In genomic region chr11:73564903-73565302, GRCh38 we compare ENCODE assay signal across 25 cellular contexts.
"Had no signal": no experiment of that assay in that cellular context is flagged by ENCODE, and none has a peak within 500 bp of the region (broad histone marks: within the 10 kb centered on the region; RNA-seq: fewer than 3 reads in every experiment).

No MANE protein-coding gene starts in this region.

- H3K4me3 ChIP-seq: colonic mucosa, dorsolateral prefrontal cortex, smooth muscle cell, stomach, suprapubic skin, tibial nerve had no signal

- H3K27me3 ChIP-seq: colonic mucosa, dorsolateral prefrontal cortex, stomach, suprapubic skin, tibial nerve had no signal

- H3K9me3 ChIP-seq: colonic mucosa, stomach, suprapubic skin, tibial nerve had no signal

- ATAC-seq: effector memory CD8-positive, alpha-beta T cell; esophagus mucosa; left colon; sciatic nerve; stimulated activated memory B cell treated with anti-CD40 and anti-IgM and Interleukin-4, amounts not matched to agents 10 μg/mL and 1 μg/mL and 100 μg/mL, for 72 hours had no signal

- H3K27ac Mint-ChIP-seq: activated naive CD8-positive, alpha-beta T cell treated with anti-CD3 and anti-CD28 coated beads for 36 hours; effector memory CD8-positive, alpha-beta T cell; memory B cell; stimulated activated memory B cell treated with anti-CD40 and anti-IgM and Interleukin-4, amounts not matched to agents 10 μg/mL and 1 μg/mL and 100 μg/mL, for 72 hours had no signal

- H3K36me3 ChIP-seq: colonic mucosa, suprapubic skin had no signal

- H3K4me3 Mint-ChIP-seq: activated naive CD8-positive, alpha-beta T cell treated with anti-CD3 and anti-CD28 coated beads for 36 hours; central memory CD8-positive, alpha-beta T cell; effector memory CD8-positive, alpha-beta T cell; memory B cell; nephron progenitor cell; stimulated activated memory B cell treated with anti-CD40 and anti-IgM and Interleukin-4, amounts not matched to agents 10 μg/mL and 1 μg/mL and 100 μg/mL, for 72 hours had no signal

- H3K4me1 Mint-ChIP-seq: stimulated activated memory B cell treated with anti-CD40 and anti-IgM and Interleukin-4, amounts not matched to agents 10 μg/mL and 1 μg/mL and 100 μg/mL, for 72 hours had no signal

- DNase-seq: activated CD8-positive, alpha-beta memory T cell treated with anti-CD3 and anti-CD28 coated beads, Interleukin-2, amount 50 U/mL, for 48 hours; activated naive CD4-positive, alpha-beta T cell treated with Interleukin-2 at 50 U/mL for 16 hours; activated naive CD8-positive, alpha-beta T cell treated with anti-CD3 and anti-CD28 coated beads for 36 hours; activated T-cell treated with anti-CD3 and anti-CD28 coated beads, Interleukin-2, amount 50 U/mL, for 48 hours; colonic mucosa; dorsolateral prefrontal cortex; effector memory CD8-positive, alpha-beta T cell; foreskin melanocyte; left colon; nephron progenitor cell; nucleus accumbens; stimulated activated CD4-positive, alpha-beta T cell treated with anti-CD3 and anti-CD28 coated beads, Interleukin-15, amount 100 ng/mL, for 24 hours; stomach had no signal

- H3K27ac ChIP-seq: colonic mucosa, dorsolateral prefrontal cortex, stomach, suprapubic skin, tibial nerve had no signal

- FAIRE-seq: astrocyte, endothelial cell of umbilical vein, islet of Langerhans, urothelium cell line had no signal

- H3K9me3 Mint-ChIP-seq: activated naive CD8-positive, alpha-beta T cell treated with anti-CD3 and anti-CD28 coated beads for 36 hours; central memory CD8-positive, alpha-beta T cell; effector memory CD8-positive, alpha-beta T cell; memory B cell; nephron progenitor cell; stimulated activated memory B cell treated with anti-CD40 and anti-IgM and Interleukin-4, amounts not matched to agents 10 μg/mL and 1 μg/mL and 100 μg/mL, for 72 hours had no signal

- H3K4me1 ChIP-seq: colonic mucosa, suprapubic skin had no signal

- H3K27me3 Mint-ChIP-seq: activated naive CD8-positive, alpha-beta T cell treated with anti-CD3 and anti-CD28 coated beads for 36 hours; central memory CD8-positive, alpha-beta T cell; effector memory CD8-positive, alpha-beta T cell; memory B cell; stimulated activated memory B cell treated with anti-CD40 and anti-IgM and Interleukin-4, amounts not matched to agents 10 μg/mL and 1 μg/mL and 100 μg/mL, for 72 hours had no signal
